1 cellular context compared by ENCODE assay signal in the genomic region with DNA sequence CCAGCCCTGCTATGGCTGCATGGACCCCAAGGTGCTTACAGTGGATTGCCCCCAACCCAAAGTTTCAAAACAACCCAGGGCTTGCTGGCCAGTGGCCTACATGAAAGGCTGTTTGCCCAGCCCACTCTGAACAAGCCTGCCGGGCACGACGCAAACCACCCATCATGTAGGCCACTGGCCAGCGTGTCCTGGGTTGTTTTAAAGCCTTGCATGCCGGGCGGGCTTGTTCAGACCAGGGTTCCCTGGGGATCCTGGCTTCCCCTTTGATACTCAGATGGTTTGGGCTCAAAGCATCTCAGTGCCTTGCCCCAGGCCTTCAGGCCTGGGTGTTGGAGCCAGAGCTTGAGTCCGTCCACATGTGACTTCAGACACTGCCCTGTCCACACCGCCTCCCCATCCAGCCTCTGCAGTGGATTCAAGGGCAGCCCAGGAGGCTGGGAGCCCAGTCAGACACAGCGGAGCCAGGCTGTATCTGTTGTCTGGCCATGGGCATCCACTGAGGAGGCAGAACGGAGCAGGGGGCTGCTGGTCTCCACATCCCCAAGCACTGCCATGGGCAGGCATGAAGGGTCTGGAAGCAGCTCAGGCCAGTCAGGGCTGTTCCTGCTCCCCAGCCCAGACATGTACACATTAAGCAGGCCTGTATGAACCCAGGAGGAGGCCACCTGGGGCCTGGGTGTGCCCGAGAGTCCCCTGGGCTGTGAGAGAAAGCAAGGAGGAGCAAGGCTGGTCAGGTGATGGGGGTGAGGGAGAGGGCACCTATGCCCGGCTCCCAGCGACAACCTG.
A peak's percentile ranks its signal among the peaks of the same experiment; 100 is the strongest.
TF ChIP-seq lines count a peak whose summit lies in the region.

No MANE protein-coding gene starts in this region.

TF ChIP-seq in K562, 482 proteins besides CTCF, POLR2A, EP300 and RAD21:
- TF ChIP-seq RBFOX2 (IDR thresholded peaks at IDR 0.05; ENCODE audit: low read depth, low read length) (0 out of 2 replicates have a peak, but pooled peaks have one; percentile 22), HDAC1 (IDR thresholded peaks at IDR 0.05) (no peak)
